In the genomic region with DNA sequence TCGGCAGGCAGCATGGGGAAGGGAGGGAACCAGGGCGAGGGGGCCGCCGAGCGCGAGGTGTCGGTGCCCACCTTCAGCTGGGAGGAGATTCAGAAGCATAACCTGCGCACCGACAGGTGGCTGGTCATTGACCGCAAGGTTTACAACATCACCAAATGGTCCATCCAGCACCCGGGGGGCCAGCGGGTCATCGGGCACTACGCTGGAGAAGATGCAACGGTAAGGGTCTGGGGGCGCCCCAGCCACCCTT, we compare ENCODE assay signal across 8 cellular contexts. TPM values are rescaled to one million over a fixed set of nuclear protein-coding genes. Genes with fewer than 3 reads are reported as not detected.
A peak's percentile ranks its signal among the peaks of the same experiment; 100 is the strongest.
DNase-seq lines count a peak whose midpoint lies in the region; ATAC-seq and TF ChIP-seq lines count a peak whose summit lies in the region.

No MANE protein-coding gene starts in this region.

- ATAC-seq in HG02588 (IDR thresholded peaks at IDR 0.05; ENCODE audit: unreplicated experiment) (no peak), GM21423 (IDR thresholded peaks at IDR 0.05; ENCODE audit: unreplicated experiment) (no peak)

- H2AFZ ChIP-seq in Karpas-422 (ENCODE audit: low read length): no peak overlapping the region

- H3K4me1 Mint-ChIP-seq in endothelial cell (ENCODE audit: unreplicated experiment): peaks cover 49% of the 10 kb centered on the region

- no peaks in the 10 kb centered on the region; the same call in 1 of the 2 replicates for H4K20me1 ChIP-seq in Karpas-422 (ENCODE audit: insufficient read depth, low read depth, low read length)

- H3K9ac ChIP-seq in ES-I3 (ENCODE audit: low read depth, low read length): peak overlapping the region; percentile 54
- H3K9ac ChIP-seq in Karpas-422 (ENCODE audit: low read length): peak overlapping the region; percentile 97

- H3K36me3 ChIP-seq in ES-I3 (ENCODE audit: insufficient read depth, low read length): peaks cover 3% of the 10 kb centered on the region; the same call in 1 of the 2 replicates
- H3K36me3 ChIP-seq in Karpas-422 (ENCODE audit: insufficient read depth, low read length): no peaks in the 10 kb centered on the region
- no peaks in the 10 kb centered on the region for H3K36me3 ChIP-seq in ovary

- WGBS in ovary, 3 donors: 0 to 1% (median 1%) methylated on average over 16 of the region's 16 CpGs

- H3K4me1 ChIP-seq in ES-I3 (ENCODE audit: insufficient read depth, low read length) (peaks cover 15% of the 10 kb centered on the region), Karpas-422 (ENCODE audit: low read length) (peaks cover 48% of the 10 kb centered on the region), ovary (ENCODE audit: insufficient read depth) (peaks cover 8% of the 10 kb centered on the region)

- no peak for DNase-seq in Karpas-422
- DNase-seq in endothelial cell (ENCODE audit: low spot score): no peak
- DNase-seq in ovary: no peak
- DNase-seq in NCI-H2029 treated with DMSO at 0.1 percent for 48 hours (lab: John Stamatoyannopoulos, UW): no peak
- no peak for DNase-seq in mesenteric fat pad (ENCODE audit: low spot score)

- peaks cover 15% of the 10 kb centered on the region for H3K27me3 Mint-ChIP-seq in endothelial cell (ENCODE audit: unreplicated experiment)

- H3K27me3 ChIP-seq in Karpas-422 (ENCODE audit: low read length): no peaks in the 10 kb centered on the region
- H3K27me3 ChIP-seq in ovary: no peaks in the 10 kb centered on the region

- no peaks in the 10 kb centered on the region for H3K9me2 ChIP-seq in Karpas-422 (replicated peaks; ENCODE audit: insufficient read depth, low read length)

- H3K27ac Mint-ChIP-seq in endothelial cell (ENCODE audit: unreplicated experiment): peak overlapping the region; percentile 42

- no peaks in the 10 kb centered on the region for H3K9me3 ChIP-seq in ES-I3 (ENCODE audit: control insufficient read depth, insufficient read depth, low read length)
- H3K9me3 ChIP-seq in Karpas-422 (ENCODE audit: low read length): no peaks in the 10 kb centered on the region
- no peaks in the 10 kb centered on the region for H3K9me3 ChIP-seq in ovary

- H3K36me3 Mint-ChIP-seq in endothelial cell (ENCODE audit: low read depth, unreplicated experiment): peaks cover 16% of the 10 kb centered on the region

- peak overlapping the region; percentile 98 for H3K4me3 Mint-ChIP-seq in endothelial cell (ENCODE audit: unreplicated experiment)

- H3K4me2 ChIP-seq in Karpas-422 (ENCODE audit: low read depth, low read length, poor library complexity, severe bottlenecking): peak overlapping the region; percentile 80

- intact Hi-C loops in ovary (cut with DNase I): loop anchor here in 1 of 4 donors (2.0 kb wide), 1 partner anchor 62 kb away; a partner anchor contains a TSS

- TF ChIP-seq EP300 in ovary (IDR thresholded peaks at IDR 0.05): no peak

- no peaks in the 10 kb centered on the region for H3K9me3 Mint-ChIP-seq in endothelial cell (ENCODE audit: unreplicated experiment)

- peaks cover 32% of the 10 kb centered on the region for H3K79me2 ChIP-seq in Karpas-422 (ENCODE audit: low read length)

- H3K27ac ChIP-seq in Karpas-422 (ENCODE audit: low read length): peak overlapping the region; percentile 97
- H3K27ac ChIP-seq in ovary: peak overlapping the region; percentile 34 to 71

- peak overlapping the region; percentile 75 for H3K4me3 ChIP-seq in Karpas-422 (ENCODE audit: low read length)
- peak overlapping the region; percentile 49 for H3K4me3 ChIP-seq in ovary

- TF ChIP-seq CTCF in endothelial cell (IDR thresholded peaks at IDR 0.05; ENCODE audit: unreplicated experiment): no peak
- TF ChIP-seq CTCF in ovary (IDR thresholded peaks at IDR 0.05): no peak

- TF ChIP-seq POLR2A in ovary (IDR thresholded peaks at IDR 0.05): no peak

RNA-seq across cellular contexts. Expression of a gene that starts 0.2 kb away (rescaled TPM):
- total RNA-seq in Karpas-422 (2014; rRNA removed; shearing (Covaris generic); ENCODE audit: low replicate concordance): 74.0 and 75.7 TPM in 2 replicates
- total RNA-seq in endothelial cell (ENCODE audit: unreplicated experiment) (682 TPM), ovary (100 to 1,000 TPM in 1 of 7 donors, 10 to 100 TPM in 4, 1 to 10 TPM in 2; 6.3 to 298 (median 26.2) TPM), mesenteric fat pad (28.1 TPM)
- polyA plus RNA-seq in ovary: 10 to 100 TPM; 20.6 to 96.9 TPM

RNA-seq across cellular contexts. Expression of a gene that starts 11.5 kb away (rescaled TPM):
- total RNA-seq in Karpas-422 (2014; rRNA removed; shearing (Covaris generic); ENCODE audit: low replicate concordance): 80.3 and 99.6 TPM in 2 replicates
- total RNA-seq in endothelial cell (ENCODE audit: unreplicated experiment): 102 TPM
- total RNA-seq in ovary: 100 to 1,000 TPM in 1 of 7 donors, 10 to 100 TPM in 6; 16.2 to 242 (median 53.7) TPM
- 10 to 100 TPM; 20.1 to 45.3 TPM for polyA plus RNA-seq in ovary
- total RNA-seq in mesenteric fat pad: 36.3 TPM

RNA-seq across cellular contexts. Expression of a gene that starts 35.6 kb away (rescaled TPM):
- total RNA-seq in Karpas-422 (2014; rRNA removed; shearing (Covaris generic); ENCODE audit: low replicate concordance): 18.0 and 32.4 TPM in 2 replicates
- total RNA-seq in endothelial cell (ENCODE audit: unreplicated experiment) (22.0 TPM), ovary (1 to 10 TPM; 3.7 to 8.6 (median 5.2) TPM), mesenteric fat pad (8.0 TPM)
- polyA plus RNA-seq in ovary: 1 to 10 TPM; 4.4 to 4.7 TPM

RNA-seq across cellular contexts. Expression of a gene that starts 35.9 kb away (rescaled TPM):
- 81.3 and 303 TPM in 2 replicates for total RNA-seq in Karpas-422 (2014; rRNA removed; shearing (Covaris generic); ENCODE audit: low replicate concordance)
- total RNA-seq in endothelial cell (ENCODE audit: unreplicated experiment) (125 TPM), ovary (100 to 1,000 TPM in 5 of 7 donors, 10 to 100 TPM in 2; 32.2 to 131 (median 117) TPM), mesenteric fat pad (80.8 TPM)
- polyA plus RNA-seq in ovary: 100 to 1,000 TPM; 170 to 192 TPM
